In genomic region chr22:50260434-50260800, GRCh38 we compare ENCODE assay signal across 1 cellular context.
TF ChIP-seq lines count a peak whose summit lies in the region.

No MANE protein-coding gene starts in this region.

TF ChIP-seq in IMR-90, 13 proteins besides CTCF, POLR2A, EP300 and RAD21 (continued from another document):
- TF ChIP-seq ELK1 (IDR thresholded peaks at IDR 0.05; ENCODE audit: borderline replicate concordance, low read depth, low read length) = no peak
- no peak for TF ChIP-seq MAZ (IDR thresholded peaks at IDR 0.05; ENCODE audit: borderline replicate concordance, low read depth, low read length)
- no peak for TF ChIP-seq RFX5 (IDR thresholded peaks at IDR 0.05; ENCODE audit: low read depth, low read length)
- no peak for TF ChIP-seq CHD1 (IDR thresholded peaks at IDR 0.05; ENCODE audit: low read depth, low read length)
- TF ChIP-seq FOS (IDR thresholded peaks at IDR 0.05; ENCODE audit: low read depth, low read length) = no peak
- no peak for TF ChIP-seq RCOR1 (IDR thresholded peaks at IDR 0.05; ENCODE audit: insufficient replicate concordance, low read length)
